Comparison of ENCODE assay signal across 8 cellular contexts in the genomic region with DNA sequence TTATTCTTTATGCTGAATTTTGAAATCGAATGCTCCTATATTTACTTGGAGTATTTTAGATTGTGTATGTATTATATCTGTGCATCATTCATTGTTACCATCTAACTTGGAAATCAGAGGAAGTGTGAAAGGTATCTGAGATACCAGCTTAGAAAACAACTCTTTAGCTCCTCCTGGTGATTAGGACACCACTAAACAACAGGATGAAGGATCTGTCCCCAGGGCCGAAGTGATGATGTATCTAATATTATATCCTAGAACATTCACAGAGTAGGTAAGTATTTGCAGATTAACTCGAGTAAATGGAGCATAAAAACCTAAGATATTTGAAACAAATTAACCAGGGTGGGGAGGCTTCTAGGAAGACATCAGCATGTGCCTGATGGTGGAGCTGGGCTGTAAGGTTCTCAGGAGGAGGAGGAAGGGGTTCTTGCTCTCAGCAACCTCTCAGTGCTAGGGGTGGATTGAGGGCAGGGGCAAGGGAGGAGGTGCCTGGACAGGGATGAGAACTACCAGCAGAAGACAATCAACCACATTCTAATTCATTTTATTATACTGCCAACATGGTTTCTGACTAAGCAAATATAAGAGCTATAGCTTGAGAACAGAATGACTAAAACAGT. TPM values are rescaled to one million over a fixed set of nuclear protein-coding genes. Genes with fewer than 3 reads are reported as not detected.
DNase-seq lines count a peak whose midpoint lies in the region; ATAC-seq, FAIRE-seq and TF ChIP-seq lines count a peak whose summit lies in the region.
"Had no signal": no experiment of that assay in that cellular context is flagged by ENCODE, and none has a peak within 500 bp of the region (broad histone marks: within the 10 kb centered on the region; RNA-seq: fewer than 3 reads in every experiment).

No MANE protein-coding gene starts in this region.

- TF ChIP-seq CTCF in HFF-Myc (IDR thresholded peaks at IDR 0.05; ENCODE audit: low read depth, low read length, missing control alignments) = peak; percentile 55

- 13 to 31% (median 23%) methylated on average over 3 of the region's 3 CpGs for WGBS in small intestine, 3 donors

- H3K4me3 ChIP-seq in HFF-Myc (replicated peaks; ENCODE audit: low read depth, low read length) = no peak overlapping the region
- no peak overlapping the region for H3K4me3 ChIP-seq in small intestine (ENCODE audit: low read depth in 1 of 2, low read length in 2 of 2)

- FAIRE-seq in small intestine (lab: Jason Lieb, UNC) = no peak
- FAIRE-seq: TTC549 had no signal

- H3K9me3 ChIP-seq in small intestine (ENCODE audit: control insufficient read depth, low read depth) = no peaks in the 10 kb centered on the region

- H3K4me1 ChIP-seq in small intestine (ENCODE audit: control insufficient read depth in 2 of 2, insufficient read depth in 1 of 2, low read depth in 1 of 2, low read length in 1 of 2) = peaks cover 2 to 3% of the 10 kb centered on the region in 2 donors

- peak; percentile 66 for DNase-seq in DMS53 (lab: John Stamatoyannopoulos, UW)
- DNase-seq in HFF-Myc (ENCODE audit: extremely low read depth, low read depth) = no peak
- peak; percentile 62 for DNase-seq in fibroblast of peridontal ligament (ENCODE audit: extremely low read depth)
- DNase-seq in small intestine = peak; percentile 74
- no peak for DNase-seq in stimulated activated CD4-positive, alpha-beta T cell treated with anti-CD3 and anti-CD28 coated beads, Interleukin-15, amount 100 ng/mL, for 24 hours

- no peaks in the 10 kb centered on the region for H3K27me3 ChIP-seq in small intestine (ENCODE audit: control insufficient read depth in 2 of 2, insufficient read depth in 2 of 2, low read length in 2 of 2)

- no peaks in the 10 kb centered on the region for H3K36me3 ChIP-seq in small intestine (ENCODE audit: control insufficient read depth in 2 of 2, insufficient read depth in 2 of 2, low read length in 2 of 2)

- ATAC-seq in SK-N-SH treated with all-trans-retinoic acid at 6 μM for 48 hours (peak; percentile 35), GM18907 (IDR thresholded peaks at IDR 0.05; ENCODE audit: unreplicated experiment) (no peak)

- H3K27ac ChIP-seq in small intestine (ENCODE audit: low read depth in 1 of 2, low read length in 1 of 2) = no peak overlapping the region

TF ChIP-seq in SK-N-SH treated with all-trans-retinoic acid at 6 μM for 48 hours, 23 proteins besides CTCF, POLR2A, EP300 and RAD21:
- no peak for TF ChIP-seq TCF4 (CRISPR knock-in tag; IDR thresholded peaks at IDR 0.05; ENCODE audit: borderline replicate concordance)
- peak; percentile 34; the same call in 1 of the 2 replicates for TF ChIP-seq ZNF70 (CRISPR knock-in tag; IDR thresholded peaks at IDR 0.05)

RNA-seq across cellular contexts. Expression of gene NFIL3, which starts 2.6 kb away (rescaled TPM):
- 10 to 100 TPM; 10.1 to 20.3 (median 12.4) TPM for polyA plus RNA-seq in small intestine

Comparison
In these comparisons a context has a peak if more than half of its experiments do, and no peak if none do; other contexts are left out.
1. DNase-seq: peak in DMS53 (single experiment), fibroblast of peridontal ligament (single experiment) and small intestine (single experiment); none in HFF-Myc (single experiment) and stimulated activated CD4-positive, alpha-beta T cell treated with anti-CD3 and anti-CD28 coated beads, Interleukin-15, amount 100 ng/mL, for 24 hours (single experiment).